1 cellular context compared by ENCODE assay signal in the genomic region with DNA sequence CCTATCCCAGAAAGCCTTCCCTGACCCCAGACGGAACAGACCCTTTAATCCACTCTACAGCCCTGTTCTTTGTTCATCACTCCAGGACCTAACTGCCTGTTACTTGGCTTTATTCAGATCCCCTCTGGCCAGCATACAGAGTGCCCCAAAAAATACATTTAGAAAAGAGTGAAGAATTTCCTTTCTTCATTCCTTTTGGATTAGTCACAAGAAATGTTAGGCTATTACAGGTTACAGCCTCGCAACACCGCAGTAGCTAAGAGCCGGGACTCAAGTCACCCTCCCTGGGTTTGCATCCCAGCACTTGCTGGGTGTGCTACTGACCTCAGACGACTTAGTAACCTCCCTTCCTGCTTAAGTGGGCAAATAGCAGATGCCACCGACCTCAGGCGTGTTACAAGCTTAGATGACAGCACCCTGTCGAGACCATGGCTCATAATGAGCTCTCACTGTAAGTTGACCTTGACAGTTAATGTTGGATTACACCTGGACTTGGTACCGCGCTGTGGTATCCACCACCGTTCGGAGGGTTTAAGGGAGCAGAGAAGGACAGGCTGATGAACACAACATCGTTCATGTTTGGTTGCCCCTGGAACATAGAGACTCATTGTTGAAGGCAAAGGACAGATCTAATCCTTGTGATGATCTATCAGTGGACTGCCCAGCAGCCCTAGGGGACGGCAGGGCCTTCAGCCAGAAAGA.
TF ChIP-seq lines count a peak whose summit lies in the region.

No MANE protein-coding gene starts in this region.

TF ChIP-seq in SK-N-SH treated with all-trans-retinoic acid at 6 μM for 48 hours, 23 proteins besides CTCF, POLR2A, EP300 and RAD21 (continued from another document):
- TF ChIP-seq RARB (CRISPR knock-in tag; IDR thresholded peaks at IDR 0.05) = no peak
- TF ChIP-seq, protein P1, sequence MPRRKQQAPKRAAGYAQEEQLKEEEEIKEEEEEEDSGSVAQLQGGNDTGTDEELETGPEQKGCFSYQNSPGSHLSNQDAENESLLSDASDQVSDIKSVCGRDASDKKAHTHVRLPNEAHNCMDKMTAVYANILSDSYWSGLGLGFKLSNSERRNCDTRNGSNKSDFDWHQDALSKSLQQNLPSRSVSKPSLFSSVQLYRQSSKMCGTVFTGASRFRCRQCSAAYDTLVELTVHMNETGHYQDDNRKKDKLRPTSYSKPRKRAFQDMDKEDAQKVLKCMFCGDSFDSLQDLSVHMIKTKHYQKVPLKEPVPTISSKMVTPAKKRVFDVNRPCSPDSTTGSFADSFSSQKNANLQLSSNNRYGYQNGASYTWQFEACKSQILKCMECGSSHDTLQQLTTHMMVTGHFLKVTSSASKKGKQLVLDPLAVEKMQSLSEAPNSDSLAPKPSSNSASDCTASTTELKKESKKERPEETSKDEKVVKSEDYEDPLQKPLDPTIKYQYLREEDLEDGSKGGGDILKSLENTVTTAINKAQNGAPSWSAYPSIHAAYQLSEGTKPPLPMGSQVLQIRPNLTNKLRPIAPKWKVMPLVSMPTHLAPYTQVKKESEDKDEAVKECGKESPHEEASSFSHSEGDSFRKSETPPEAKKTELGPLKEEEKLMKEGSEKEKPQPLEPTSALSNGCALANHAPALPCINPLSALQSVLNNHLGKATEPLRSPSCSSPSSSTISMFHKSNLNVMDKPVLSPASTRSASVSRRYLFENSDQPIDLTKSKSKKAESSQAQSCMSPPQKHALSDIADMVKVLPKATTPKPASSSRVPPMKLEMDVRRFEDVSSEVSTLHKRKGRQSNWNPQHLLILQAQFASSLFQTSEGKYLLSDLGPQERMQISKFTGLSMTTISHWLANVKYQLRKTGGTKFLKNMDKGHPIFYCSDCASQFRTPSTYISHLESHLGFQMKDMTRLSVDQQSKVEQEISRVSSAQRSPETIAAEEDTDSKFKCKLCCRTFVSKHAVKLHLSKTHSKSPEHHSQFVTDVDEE (CRISPR knock-in tag; IDR thresholded peaks at IDR 0.05) = no peak
- no peak for TF ChIP-seq ZNF565 (CRISPR knock-in tag; conservative IDR thresholded peaks at IDR 0.05; ENCODE audit: low read depth)
- TF ChIP-seq CREB5 (CRISPR knock-in tag; IDR thresholded peaks at IDR 0.05; ENCODE audit: low read depth) = no peak
- TF ChIP-seq SNAI2 (CRISPR knock-in tag; IDR thresholded peaks at IDR 0.05) = no peak
- TF ChIP-seq ARNTL (CRISPR knock-in tag; IDR thresholded peaks at IDR 0.05; ENCODE audit: borderline replicate concordance, low read depth) = no peak
- TF ChIP-seq ISL1 (CRISPR knock-in tag; IDR thresholded peaks at IDR 0.05) = no peak
TF ChIP-seq in SK-N-SH treated with all-trans-retinoic acid at 6 μM for 48 hours: peak in this region for 0.
